Comparison of ENCODE assay signal across 8 cellular contexts in the genomic region with DNA sequence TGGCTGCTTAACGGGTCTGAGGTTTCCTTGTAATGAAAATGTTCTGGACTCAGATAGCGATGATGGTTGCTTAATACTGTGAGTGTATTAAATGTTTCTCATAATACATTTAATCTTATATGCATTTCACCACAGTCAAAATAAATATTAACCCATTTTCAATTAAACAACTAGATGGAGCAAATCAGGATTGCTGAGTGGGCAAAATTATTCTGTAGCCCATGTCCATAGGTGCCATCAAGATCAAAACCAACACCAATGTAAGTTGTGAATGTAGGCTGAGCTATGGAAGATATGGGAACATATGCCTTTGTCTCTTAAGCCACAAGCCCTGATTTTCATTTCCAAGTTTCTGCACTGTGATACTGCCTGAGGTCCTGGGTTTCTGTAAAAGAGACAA.
"Had no signal": no experiment of that assay in that cellular context is flagged by ENCODE, and none has a peak within 500 bp of the region (broad histone marks: within the 10 kb centered on the region; RNA-seq: fewer than 3 reads in every experiment).

No MANE protein-coding gene starts in this region.

- H3K4me2 ChIP-seq: GM23338 had no signal

- H3K27ac Mint-ChIP-seq: GM23338, HFFc6 had no signal

- ATAC-seq: GM23338, HCT116 had no signal

- H3K4me3 ChIP-seq: GM23338, HAP-1 had no signal

- H3K4me3 Mint-ChIP-seq: GM23338, HFFc6, IgD-negative memory B cell had no signal

- H3K4me1 ChIP-seq: HAP-1 had no signal

- H3K9me3 ChIP-seq: HAP-1 had no signal

- H2AFZ ChIP-seq: GM23338 had no signal

- H3K36me3 ChIP-seq: HAP-1 had no signal

- H3K27ac ChIP-seq: HL-60 had no signal

- H3K9me3 Mint-ChIP-seq: GM23338 had no signal

- DNase-seq: H7, HFFc6, KG1 had no signal

- H3K36me3 Mint-ChIP-seq: IgD-negative memory B cell had no signal

- H3K27me3 Mint-ChIP-seq: IgD-negative memory B cell had no signal
